8 cellular contexts compared by ENCODE assay signal in genomic region chr11:65418431-65418680, GRCh38. TPM values are rescaled to one million over a fixed set of nuclear protein-coding genes. Genes with fewer than 3 reads are reported as not detected.
A peak's percentile ranks its signal among the peaks of the same experiment; 100 is the strongest.
DNase-seq lines count a peak whose midpoint lies in the region; ATAC-seq and TF ChIP-seq lines count a peak whose summit lies in the region.

No MANE protein-coding gene starts in this region.

- no peak for DNase-seq in activated T-cell treated with anti-CD3 and anti-CD28 coated beads, Interleukin-2, amount 50 U/mL, for 24 hours
- no peak for DNase-seq in activated T-cell treated with anti-CD3 and anti-CD28 coated beads for 4 hours
- no peak for DNase-seq in left lung
- DNase-seq in tibial artery, result no peak
- DNase-seq in anterior cingulate cortex (lab: John Stamatoyannopoulos, UW), result no peak
- DNase-seq in LoVo (ENCODE audit: low spot score), result no peak
- no peak for DNase-seq in NCI-H82 treated with DMSO at 0.1 percent for 48 hours (lab: John Stamatoyannopoulos, UW; ENCODE audit: unreplicated experiment)

- H3K9me3 Mint-ChIP-seq in activated T-cell treated with anti-CD3 and anti-CD28 coated beads, Interleukin-2, amount 50 U/mL, for 24 hours, result no peaks in the 10 kb centered on the region

- peak overlapping the region; percentile 100 for H3K4me3 Mint-ChIP-seq in activated T-cell treated with anti-CD3 and anti-CD28 coated beads, Interleukin-2, amount 50 U/mL, for 24 hours

- ATAC-seq in left lung, result peak; percentile 0

- H3K9me3 ChIP-seq in left lung (no peaks in the 10 kb centered on the region), tibial artery (no peaks in the 10 kb centered on the region)

- intact Hi-C loops in left lung (cut with DNase I), result loop anchor here in 1 of 2 donors (5.0 kb wide), 1 partner anchor 89 kb away; no protein-coding TSS in a partner anchor
- intact Hi-C loops in tibial artery (cut with DNase I; ENCODE audit: low total_unique reads), result no loop called here

- H3K27ac Mint-ChIP-seq in activated T-cell treated with anti-CD3 and anti-CD28 coated beads, Interleukin-2, amount 50 U/mL, for 24 hours, result peak overlapping the region; percentile 100

- H3K4me1 ChIP-seq in left lung (peaks cover 49 to 63% of the 10 kb centered on the region in 2 donors), tibial artery (peaks cover 0 to 59% (median 50%) of the 10 kb centered on the region in 4 donors)

- no peaks in the 10 kb centered on the region for H3K27me3 ChIP-seq in left lung
- H3K27me3 ChIP-seq in tibial artery, result no peaks in the 10 kb centered on the region

- H3K4me3 ChIP-seq in left lung (peak overlapping the region in 1 of 2 donors; percentile 80), tibial artery (peak overlapping the region; percentile 67 to 97)

- 0 to 8% (median 3%) methylated on average over 4 of the region's 4 CpGs for WGBS in adipose tissue, 3 donors

- no peak for TF ChIP-seq CTCF in left lung (IDR thresholded peaks at IDR 0.05)
- no peak for TF ChIP-seq CTCF in tibial artery (IDR thresholded peaks at IDR 0.05)

- H3K4me1 Mint-ChIP-seq in activated T-cell treated with anti-CD3 and anti-CD28 coated beads, Interleukin-2, amount 50 U/mL, for 24 hours (ENCODE audit: low read depth), result peaks cover 54% of the 10 kb centered on the region

- H3K36me3 Mint-ChIP-seq in activated T-cell treated with anti-CD3 and anti-CD28 coated beads, Interleukin-2, amount 50 U/mL, for 24 hours (ENCODE audit: low read depth), result peaks cover 49% of the 10 kb centered on the region

- H3K36me3 ChIP-seq in left lung (peaks cover 0 to 7% of the 10 kb centered on the region in 2 donors), tibial artery (peaks cover 3 to 16% (median 9%) of the 10 kb centered on the region in 3 donors)

- H3K27ac ChIP-seq in adipose tissue (ENCODE audit: low read depth, low read length), result peak overlapping the region; percentile 98
- H3K27ac ChIP-seq in left lung, result peak overlapping the region; percentile 99 to 100
- H3K27ac ChIP-seq in tibial artery, result peak overlapping the region; percentile 94 to 99

- H3K27me3 Mint-ChIP-seq in activated T-cell treated with anti-CD3 and anti-CD28 coated beads, Interleukin-2, amount 50 U/mL, for 24 hours, result peaks cover 2% of the 10 kb centered on the region

RNA-seq across cellular contexts. Expression of gene NEAT1, which starts 4.2 kb away (rescaled TPM):
- 1,000 to 10,000 TPM in 1 of 3 donors, 100 to 1,000 TPM in 2; 598 to 1,041 (median 691) TPM for polyA plus RNA-seq in adipose tissue
- total RNA-seq in left lung, result 1,000 to 10,000 TPM; 1,146 to 1,441 TPM

RNA-seq across cellular contexts. Expression of gene FRMD8, which starts 31.9 kb away (rescaled TPM):
- 10 to 100 TPM; 16.5 to 30.6 (median 17.3) TPM for polyA plus RNA-seq in adipose tissue
- 10 to 100 TPM; 31.7 to 31.9 TPM for total RNA-seq in left lung

RNA-seq across cellular contexts. Expression of gene SLC25A45, which starts 35.9 kb away (rescaled TPM):
- 10 to 100 TPM in 1 of 3 donors, 1 to 10 TPM in 2; 7.2 to 18.5 (median 8.2) TPM for polyA plus RNA-seq in adipose tissue
- total RNA-seq in left lung, result 1 to 10 TPM; 8.4 to 9.8 TPM
